In genomic region chr10:122124808-122125207, GRCh38 we compare ENCODE assay signal across 1 cellular context.
TF ChIP-seq lines count a peak whose summit lies in the region.

No MANE protein-coding gene starts in this region.

TF ChIP-seq in GM23338, 12 proteins besides CTCF, POLR2A, EP300 and RAD21 (continued from another document):
- TF ChIP-seq ZNF462 (CRISPR knock-in tag; IDR thresholded peaks at IDR 0.05): no peak
- TF ChIP-seq EZH2phosphoT487 (IDR thresholded peaks at IDR 0.05; ENCODE audit: unreplicated experiment): no peak
- TF ChIP-seq, protein P1, sequence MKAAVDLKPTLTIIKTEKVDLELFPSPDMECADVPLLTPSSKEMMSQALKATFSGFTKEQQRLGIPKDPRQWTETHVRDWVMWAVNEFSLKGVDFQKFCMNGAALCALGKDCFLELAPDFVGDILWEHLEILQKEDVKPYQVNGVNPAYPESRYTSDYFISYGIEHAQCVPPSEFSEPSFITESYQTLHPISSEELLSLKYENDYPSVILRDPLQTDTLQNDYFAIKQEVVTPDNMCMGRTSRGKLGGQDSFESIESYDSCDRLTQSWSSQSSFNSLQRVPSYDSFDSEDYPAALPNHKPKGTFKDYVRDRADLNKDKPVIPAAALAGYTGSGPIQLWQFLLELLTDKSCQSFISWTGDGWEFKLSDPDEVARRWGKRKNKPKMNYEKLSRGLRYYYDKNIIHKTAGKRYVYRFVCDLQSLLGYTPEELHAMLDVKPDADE (IDR thresholded peaks at IDR 0.05): no peak
- no peak for TF ChIP-seq ZNF331 (CRISPR knock-in tag; IDR thresholded peaks at IDR 0.05; ENCODE audit: low read depth)
